ENCODE assay signal across 29 cellular contexts in the genomic region with DNA sequence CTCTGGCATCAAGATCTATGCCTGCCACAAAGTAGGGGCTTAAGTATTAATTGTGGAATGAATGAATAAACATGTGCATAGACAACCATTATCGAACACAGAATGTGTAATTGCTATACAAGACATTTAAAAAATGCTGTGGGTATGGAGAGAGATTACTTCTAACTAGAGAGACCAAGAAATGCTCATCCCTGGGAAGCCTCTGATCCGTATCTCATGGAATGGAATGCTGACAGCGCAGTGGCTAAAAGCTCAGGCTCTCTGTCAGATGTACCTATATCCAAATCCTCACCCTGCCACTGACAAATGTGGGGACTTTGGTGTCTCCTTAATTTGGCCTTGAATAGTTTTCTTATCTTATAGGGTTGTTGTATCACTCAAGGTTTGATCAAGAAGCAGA.
"Had no signal": no experiment of that assay in that cellular context is flagged by ENCODE, and none has a peak within 500 bp of the region (broad histone marks: within the 10 kb centered on the region; RNA-seq: fewer than 3 reads in every experiment).

No MANE protein-coding gene starts in this region.

- H3K36me3 ChIP-seq: adrenal gland, brain microvascular endothelial cell, breast epithelium had no signal

- H3K27ac ChIP-seq: adrenal gland, body of pancreas, brain microvascular endothelial cell, breast epithelium, VCaP had no signal

- H3K27me3 ChIP-seq: adrenal gland, body of pancreas, brain microvascular endothelial cell, breast epithelium had no signal

- ATAC-seq: activated CD8-positive, alpha-beta T cell treated with anti-CD3 and anti-CD28 coated beads for 36 hours; activated T-cell treated with anti-CD3 and anti-CD28 coated beads, Interleukin-2, amount 50 U/mL, for 4 hours; body of pancreas had no signal

- H3K4me1 ChIP-seq: body of pancreas, breast epithelium had no signal

- H3K9me3 ChIP-seq: adrenal gland, body of pancreas, breast epithelium had no signal

- H3K4me3 ChIP-seq: adrenal gland, body of pancreas, breast epithelium had no signal

- DNase-seq: activated B cell treated with CpG ODN at 0.5 μM for 24 hours; activated CD4-positive, alpha-beta T cell treated with anti-CD3 and anti-CD28 coated beads for 4 hours; activated CD4-positive, alpha-beta T cell treated with anti-CD3 and anti-CD28 coated beads, Interleukin-2, amount 10 ng/mL, durations not matched to agents 24 days and 14 days; activated CD4-positive, alpha-beta T cell treated with anti-CD3 and anti-CD28 coated beads, Interleukin-2, amount 50 U/mL, for 1 hour; activated CD4-positive, alpha-beta T cell treated with anti-CD3 and anti-CD28 coated beads, Interleukin-2, amount 50 U/mL, for 4 hours; activated CD4-positive, CD25-positive, alpha-beta regulatory T cell treated with anti-CD3 and anti-CD28 coated beads, Interleukin-2, amount 50 U/mL, for 72 hours; activated CD8-positive, alpha-beta memory T cell treated with anti-CD3 and anti-CD28 coated beads, Interleukin-2, amount 50 U/mL, for 4 hours; activated CD8-positive, alpha-beta T cell treated with anti-CD3 and anti-CD28 coated beads for 36 hours; activated effector memory CD4-positive, alpha-beta T cell treated with anti-CD3 and anti-CD28 coated beads, Interleukin-2, amount 50 U/mL, for 16 hours; activated gamma-delta T cell treated with Interleukin-2 at 50 U/mL for 16 hours; activated naive CD4-positive, alpha-beta T cell; activated naive CD4-positive, alpha-beta T cell treated with anti-CD3 and anti-CD28 coated beads for 36 hours; activated naive CD4-positive, alpha-beta T cell treated with anti-CD3 and anti-CD28 coated beads, Interleukin-2, amount 50 U/mL, for 16 hours; activated naive CD8-positive, alpha-beta T cell treated with anti-CD3 and anti-CD28 coated beads for 36 hours; activated T-cell treated with anti-CD3 and anti-CD28 coated beads for 4 hours; activated T-cell treated with anti-CD3 and anti-CD28 coated beads, Interleukin-2, amount 50 U/mL, for 1 hour; activated T-cell treated with anti-CD3 and anti-CD28 coated beads, Interleukin-2, amount 50 U/mL, for 4 hours; activated T-cell treated with anti-CD3 and anti-CD28 coated beads, Interleukin-2, amount 50 U/mL, for 72 hours; adrenal gland; amniotic stem cell; aorta; body of pancreas; brain microvascular endothelial cell; central memory CD4-positive, alpha-beta T cell; T-helper 1 cell; T-helper 2 cell; T-helper 9 cell had no signal
